ENCODE assay signal across 8 cellular contexts in genomic region chr3:196739671-196740475, GRCh38. TPM values are rescaled to one million over a fixed set of nuclear protein-coding genes. Genes with fewer than 3 reads are reported as not detected.
DNase-seq lines count a peak whose midpoint lies in the region; ATAC-seq and TF ChIP-seq lines count a peak whose summit lies in the region.

Gene PAK2, plus strand, starts transcription at chr3:196739857. Its CDS starts 42,790 bp downstream, at chr3:196782647.

- H2BK12ac ChIP-seq in mesenchymal stem cell (ENCODE audit: low read length in 2 of 2) = peak within 1 kb of the TSS in 1 of 2 experiments; percentile 59

- H2AK5ac ChIP-seq in mesenchymal stem cell (ENCODE audit: low read length, severe bottlenecking) = no peak within 1 kb of the TSS

- no peaks in the 10 kb centered on the region for H3F3A ChIP-seq in OCI-LY1 (ENCODE audit: insufficient read depth, low read length)

- H2AFZ ChIP-seq in OCI-LY1 (ENCODE audit: low read length) (no peak within 1 kb of the TSS), mesenchymal stem cell (ENCODE audit: low read depth, low read length) (peak within 1 kb of the TSS; percentile 70)

- H4K8ac ChIP-seq in mesenchymal stem cell (ENCODE audit: low read length) = peak within 1 kb of the TSS; percentile 85

- H3K27me3 ChIP-seq in Caco-2 (replicated peaks; ENCODE audit: control insufficient read depth, insufficient read depth, low read length) (no peaks in the 10 kb centered on the region; the same call in 1 of the 2 replicates), OCI-LY1 (ENCODE audit: insufficient read depth, low read length) (no peaks in the 10 kb centered on the region), endocrine pancreas (ENCODE audit: control insufficient read depth, insufficient read depth, low read length) (no peaks in the 10 kb centered on the region), mesenchymal stem cell (ENCODE audit: control insufficient read depth in 1 of 2, insufficient read depth in 1 of 2, low read length in 2 of 2) (no peaks in the 10 kb centered on the region)

- CTCF ChIA-PET in Caco-2 (lab: Charles Lee) = interaction anchor here (0.6 to 1.8 kb wide), 3 partner anchors 18 to 127 kb away, joined by 3 to 8 read pairs (median 4); no protein-coding TSS in a partner anchor

- H2BK15ac ChIP-seq in mesenchymal stem cell (ENCODE audit: low read depth, poor library complexity, severe bottlenecking) = peak within 1 kb of the TSS; percentile 67

- peaks cover 2% of the 10 kb centered on the region for H3K79me1 ChIP-seq in mesenchymal stem cell (replicated peaks; ENCODE audit: low read length, poor library complexity, severe bottlenecking)

- peak within 1 kb of the TSS; percentile 99 for H2BK5ac ChIP-seq in mesenchymal stem cell (ENCODE audit: low read depth, low read length, poor library complexity, severe bottlenecking)

- H3K9ac ChIP-seq in OCI-LY1 (ENCODE audit: low read length) (peak within 1 kb of the TSS; percentile 95), endocrine pancreas (ENCODE audit: control insufficient read depth, insufficient read depth, low read length) (peak within 1 kb of the TSS; percentile 98), mesenchymal stem cell (ENCODE audit: low read length) (peak within 1 kb of the TSS; percentile 99)

- H3K4me3 ChIP-seq in Caco-2 (ENCODE audit: low read depth, low read length) (peak within 1 kb of the TSS; percentile 88), OCI-LY1 (ENCODE audit: low read depth, low read length, poor library complexity, severe bottlenecking) (peak within 1 kb of the TSS; percentile 88), endocrine pancreas (ENCODE audit: control insufficient read depth, insufficient read depth, low read length) (peak within 1 kb of the TSS; percentile 99), mesenchymal stem cell (ENCODE audit: insufficient read depth in 1 of 2, low read depth in 1 of 2, low read length in 2 of 2) (peak within 1 kb of the TSS; percentile 91 to 97)

- peaks cover 25% of the 10 kb centered on the region for H3K36me3 Mint-ChIP-seq in Caco-2 (ENCODE audit: insufficient read depth, unreplicated experiment)

- H2BK120ac ChIP-seq in mesenchymal stem cell (ENCODE audit: low read depth, low read length) = peak within 1 kb of the TSS; percentile 94

- no TSS peak for BruUV-seq in Caco-2 (replicated peaks; lab: Mats Ljungman, UMichigan)

- TF ChIP-seq CTCF in Caco-2 (IDR thresholded peaks at IDR 0.05; ENCODE audit: insufficient read depth in 1 of 2, low read depth in 1 of 2, low read length in 1 of 2, severe bottlenecking in 1 of 2, unreplicated experiment in 1 of 2) (no peak), OCI-LY1 (IDR thresholded peaks at IDR 0.05; ENCODE audit: low read length) (no peak)

- WGBS in mesenchymal stem cell = under 1% methylated on average over 70 of the region's 85 CpGs

- intact Hi-C loops in Caco-2 (cut with micrococcal nuclease; ENCODE audit: unreplicated experiment) = loop anchor here (1.0 kb wide), 3 partner anchors 14 to 50 kb away; partner anchors contain the start of genes CEP19 and PIGX

- no peaks in the 10 kb centered on the region; the same call in 1 of the 2 replicates for H3K4me1 ChIP-seq in Caco-2
- H3K4me1 ChIP-seq in OCI-LY1 (ENCODE audit: insufficient read depth, low read length, severe bottlenecking) = peaks cover 19% of the 10 kb centered on the region
- H3K4me1 ChIP-seq in endocrine pancreas (ENCODE audit: control insufficient read depth, insufficient read depth, low read length) = peaks cover 4% of the 10 kb centered on the region
- peaks cover 4% of the 10 kb centered on the region for H3K4me1 ChIP-seq in mesenchymal stem cell (ENCODE audit: control insufficient read depth, insufficient read depth, low read depth, low read length)

- peak; percentile 89 to 90 for DNase-seq in Caco-2
- peak; percentile 70 for DNase-seq in HuH-7.5 (ENCODE audit: low spot score)
- DNase-seq in activated CD8-positive, alpha-beta memory T cell treated with anti-CD3 and anti-CD28 coated beads, Interleukin-2, amount 50 U/mL, for 24 hours (ENCODE audit: extremely low read depth) = peak; percentile 63
- DNase-seq in mesenchymal stem cell = peak; percentile 88
- DNase-seq in stimulated activated CD8-positive, alpha-beta memory T cell treated with anti-CD3 and anti-CD28 coated beads, Interleukin-12 subunit alpha, Interleukin-12 subunit beta, amount 100 ng/mL, for 24 hours (ENCODE audit: extremely low read depth) = peak; percentile 85

- peaks cover 10% of the 10 kb centered on the region for H3K9me3 Mint-ChIP-seq in Caco-2 (ENCODE audit: unreplicated experiment)

- H3K18ac ChIP-seq in mesenchymal stem cell (ENCODE audit: low read depth in 1 of 2, low read length in 2 of 2) = peak within 1 kb of the TSS; percentile 92 to 93

- H4K20me1 ChIP-seq in OCI-LY1 (ENCODE audit: insufficient read depth, low read length) = no peaks in the 10 kb centered on the region

- H3K4ac ChIP-seq in mesenchymal stem cell (ENCODE audit: low read depth in 1 of 2, low read length in 2 of 2) = peak within 1 kb of the TSS; percentile 87 to 88

- peak within 1 kb of the TSS; percentile 90 for H3K4me2 ChIP-seq in OCI-LY1 (ENCODE audit: low read length)
- peak within 1 kb of the TSS; percentile 61 for H3K4me2 ChIP-seq in mesenchymal stem cell (ENCODE audit: low read length, poor library complexity, severe bottlenecking)

- H3K36me3 ChIP-seq in Caco-2 (ENCODE audit: control insufficient read depth, insufficient read depth, low read length) = no peaks in the 10 kb centered on the region
- H3K36me3 ChIP-seq in OCI-LY1 (ENCODE audit: insufficient read depth, low read length) = peaks cover 22% of the 10 kb centered on the region
- H3K36me3 ChIP-seq in endocrine pancreas (ENCODE audit: control insufficient read depth, insufficient read depth, low read length) = no peaks in the 10 kb centered on the region
- H3K36me3 ChIP-seq in mesenchymal stem cell (ENCODE audit: control insufficient read depth in 1 of 2, insufficient read depth in 2 of 2, low read depth in 1 of 2, low read length in 2 of 2) = peaks cover 0 to 3% of the 10 kb centered on the region in 2 experiments

- H3K27me3 Mint-ChIP-seq in Caco-2 (ENCODE audit: insufficient read depth, unreplicated experiment) = no peaks in the 10 kb centered on the region

- peak within 1 kb of the TSS; percentile 93 for H3K4me3 Mint-ChIP-seq in Caco-2 (ENCODE audit: unreplicated experiment)

- H3K9me2 ChIP-seq in OCI-LY1 (ENCODE audit: low read depth, low read length) = no peaks in the 10 kb centered on the region

- peaks cover 49% of the 10 kb centered on the region for H3K79me2 ChIP-seq in OCI-LY1 (ENCODE audit: insufficient read depth, low read length)

- ATAC-seq in GM21447 (IDR thresholded peaks at IDR 0.05; ENCODE audit: unreplicated experiment) = peak; percentile 76

- H3K23ac ChIP-seq in mesenchymal stem cell (ENCODE audit: low read length in 2 of 2) = peak within 1 kb of the TSS in 1 of 2 experiments; percentile 87

- peak within 1 kb of the TSS; percentile 98 for H3K27ac Mint-ChIP-seq in Caco-2 (ENCODE audit: unreplicated experiment)

- H3K9me3 ChIP-seq in Caco-2 (no peaks in the 10 kb centered on the region), OCI-LY1 (ENCODE audit: low read length) (peaks cover 6% of the 10 kb centered on the region), endocrine pancreas (ENCODE audit: control insufficient read depth, low read length) (no peaks in the 10 kb centered on the region), mesenchymal stem cell (ENCODE audit: control insufficient read depth, low read length) (no peaks in the 10 kb centered on the region)

- H3K27ac ChIP-seq in OCI-LY1 (ENCODE audit: low read depth, low read length, poor library complexity, severe bottlenecking) = peak within 1 kb of the TSS; percentile 80
- peak within 1 kb of the TSS; percentile 90 for H3K27ac ChIP-seq in mesenchymal stem cell (ENCODE audit: low read length, poor library complexity, severe bottlenecking)

- H3K4me1 Mint-ChIP-seq in Caco-2 (ENCODE audit: low read depth, unreplicated experiment) = peaks cover 14% of the 10 kb centered on the region

- peak within 1 kb of the TSS; percentile 83 for H4K91ac ChIP-seq in mesenchymal stem cell (ENCODE audit: low read length)

- POLR2A ChIA-PET in Caco-2 (lab: Charles Lee) = interaction anchor here (0.6 to 1.8 kb wide), 13 partner anchors 10 to 986 kb away, joined by 3 to 13 read pairs (median 5); partner anchors contain the start of genes CEP19, PIGX and SENP5

- H3K14ac ChIP-seq in mesenchymal stem cell (ENCODE audit: low read length in 2 of 2) = peak within 1 kb of the TSS; percentile 91 to 100

RNA-seq across cellular contexts. Expression of gene PAK2, which starts in this region (rescaled TPM):
- 73.7 and 89.6 TPM in 2 replicates for total RNA-seq in Caco-2 (2022)
- polyA plus RNA-seq in mesenchymal stem cell (2013, experiment 1 of 2) = 35.0 TPM
- 35.8 TPM for polyA plus RNA-seq in mesenchymal stem cell (2013, experiment 2 of 2)

Comparison
In these comparisons a context has a peak if more than half of its experiments do, and no peak if none do; other contexts are left out.
1. Peak in every context shown above with its lines: DNase-seq, ATAC-seq, H3K4me3 ChIP-seq and H3K27ac ChIP-seq.